In the genomic region with DNA sequence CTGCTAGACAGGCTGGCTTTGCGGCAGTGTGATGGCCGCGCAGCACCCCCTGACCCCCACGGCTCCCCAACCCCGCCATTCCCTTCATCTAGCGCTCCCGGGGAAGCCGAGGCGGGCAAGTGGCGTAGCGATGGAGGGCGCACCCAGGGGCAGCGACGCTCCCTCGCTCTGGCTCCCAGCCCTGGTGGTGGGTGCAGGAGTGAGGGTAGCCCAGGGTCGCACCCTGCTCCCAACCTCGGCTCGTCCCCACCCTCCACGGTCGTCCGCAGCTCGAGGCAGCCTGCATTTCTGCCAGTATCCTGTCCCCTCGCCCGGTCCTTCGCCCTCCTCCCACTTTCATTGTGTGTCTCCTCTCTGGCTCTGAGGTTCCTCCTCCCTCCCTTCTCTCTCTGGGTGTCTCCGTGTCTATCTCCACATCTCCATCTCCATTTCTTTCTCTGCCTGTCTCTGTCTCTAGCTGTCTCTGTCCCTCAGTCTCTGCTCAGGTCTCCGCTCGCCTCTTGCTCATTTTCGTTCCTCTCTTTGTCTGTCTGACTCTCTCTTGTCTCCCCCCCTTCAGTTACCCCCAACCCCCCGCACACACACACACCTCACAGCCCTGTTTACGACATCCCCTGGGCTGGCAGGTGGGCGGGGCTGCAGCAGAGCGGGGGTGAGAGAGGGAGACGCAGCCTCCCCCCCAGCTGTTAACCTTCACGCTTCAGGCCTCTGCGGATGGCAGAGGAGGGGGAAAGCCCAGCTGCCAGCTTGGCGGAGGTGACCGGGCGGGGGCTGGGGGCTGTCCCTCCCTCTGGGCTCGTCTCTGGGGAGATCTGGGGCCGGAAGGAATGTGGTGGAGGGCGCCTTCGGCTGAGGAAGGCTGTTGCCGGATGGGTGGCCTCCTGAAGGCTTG, we compare ENCODE assay signal across 8 cellular contexts. TPM values are rescaled to one million over a fixed set of nuclear protein-coding genes. Genes with fewer than 3 reads are reported as not detected.
DNase-seq lines count a peak whose midpoint lies in the region; ATAC-seq and TF ChIP-seq lines count a peak whose summit lies in the region.

No MANE protein-coding gene starts in this region.

- H3K4me1 Mint-ChIP-seq in CD14-positive monocyte, result peaks cover 29% of the 10 kb centered on the region

- peaks cover 74 to 81% (median 76%) of the 10 kb centered on the region in 3 donors for H3K27me3 Mint-ChIP-seq in CD14-positive monocyte (ENCODE audit: low read depth in 3 of 3)

- no peaks in the 10 kb centered on the region for H3K27me3 ChIP-seq in KMS-11 (ENCODE audit: insufficient read depth, low read depth)
- H3K27me3 ChIP-seq in neuron (ENCODE audit: insufficient read depth, low read length), result peaks cover 35% of the 10 kb centered on the region
- no peaks in the 10 kb centered on the region for H3K27me3 ChIP-seq in testis

- peak overlapping the region; percentile 61 for H3K9ac ChIP-seq in KMS-11

- intact Hi-C loops in CD14-positive monocyte (cut with micrococcal nuclease), result loop anchor here in 1 of 2 donors (5.0 kb wide), 1 partner anchor 55 kb away; no protein-coding TSS in a partner anchor
- intact Hi-C loops in testis (cut with DNase I; ENCODE audit: low total_unique reads), result no loop called here

- no peaks in the 10 kb centered on the region for H3K36me3 ChIP-seq in KMS-11 (ENCODE audit: insufficient read depth)
- no peaks in the 10 kb centered on the region for H3K36me3 ChIP-seq in neuron (ENCODE audit: insufficient read depth, low read length)
- no peaks in the 10 kb centered on the region for H3K36me3 ChIP-seq in testis (ENCODE audit: low read depth, missing control alignments)

- no peaks in the 10 kb centered on the region for H4K20me1 ChIP-seq in KMS-11 (ENCODE audit: insufficient read depth)

- TF ChIP-seq CTCF in CD14-positive monocyte (IDR thresholded peaks at IDR 0.05), result no peak
- no peak for TF ChIP-seq CTCF in KMS-11 (conservative IDR thresholded peaks at IDR 0.05; ENCODE audit: low read depth, low read length)
- no peak for TF ChIP-seq CTCF in epithelial cell of esophagus (IDR thresholded peaks at IDR 0.05; ENCODE audit: insufficient read depth, low read depth, low read length, missing control alignments)
- no peak for TF ChIP-seq CTCF in testis (IDR thresholded peaks at IDR 0.05)

- H3K9me3 ChIP-seq in neuron (ENCODE audit: low read length) (no peaks in the 10 kb centered on the region), testis (no peaks in the 10 kb centered on the region)

- H3K79me2 ChIP-seq in KMS-11 (ENCODE audit: insufficient read depth, low read depth), result no peaks in the 10 kb centered on the region

- ATAC-seq in GM19397 (IDR thresholded peaks at IDR 0.05; ENCODE audit: unreplicated experiment) (peak; percentile 41), GM18858 (IDR thresholded peaks at IDR 0.05; ENCODE audit: unreplicated experiment) (no peak)

- peaks cover 7 to 11% of the 10 kb centered on the region in 2 donors for H3K36me3 Mint-ChIP-seq in CD14-positive monocyte

- peak overlapping the region in 5 of 7 donors; percentile 2 to 79 (median 55) for H3K27ac Mint-ChIP-seq in CD14-positive monocyte

- 0 to 2% methylated on average over 21 to 33 of the region's 44 CpGs for WGBS in testis, 2 donors

- H3K27ac ChIP-seq in KMS-11 (peak overlapping the region; percentile 96), testis (peak overlapping the region in 1 of 2 donors; percentile 11)

- peaks cover 0 to 26% (median 16%) of the 10 kb centered on the region in 7 donors for H3K9me3 Mint-ChIP-seq in CD14-positive monocyte

- H3K4me3 ChIP-seq in KMS-11 (IDR thresholded peaks at IDR 0.05; ENCODE audit: insufficient read depth, low read depth, low read length) (no peak overlapping the region), epithelial cell of esophagus (ENCODE audit: low read length) (peak overlapping the region; percentile 19), neuron (ENCODE audit: low read length) (peak overlapping the region; percentile 43), testis (peak overlapping the region; percentile 19 to 51)

- H3K4me2 ChIP-seq in KMS-11, result peak overlapping the region; percentile 95

- peak overlapping the region; percentile 74 for H2AFZ ChIP-seq in KMS-11 (ENCODE audit: low read depth)
- peak overlapping the region; percentile 62 for H2AFZ ChIP-seq in neuron (ENCODE audit: low read depth, low read length)

- H3K4me3 Mint-ChIP-seq in CD14-positive monocyte, result peak overlapping the region; percentile 64 to 97

- no peak for DNase-seq in CD14-positive monocyte (ENCODE audit: low spot score)
- DNase-seq in activated CD8-positive, alpha-beta memory T cell treated with anti-CD3 and anti-CD28 coated beads for 4 hours (ENCODE audit: low read depth in 2 of 2), result peak; percentile 82 to 86
- DNase-seq in epithelial cell of esophagus (ENCODE audit: low read depth), result no peak
- DNase-seq in testis, result no peak

- H3K4me1 ChIP-seq in KMS-11 (ENCODE audit: low read depth, poor library complexity, severe bottlenecking) (peaks cover 42% of the 10 kb centered on the region), neuron (ENCODE audit: insufficient read depth, low read length) (peaks cover 37% of the 10 kb centered on the region), testis (peaks cover 25% of the 10 kb centered on the region)

- TF ChIP-seq POLR2A in testis (IDR thresholded peaks at IDR 0.05), result no peak

RNA-seq across cellular contexts. Expression of gene PSD2, which starts 48.7 kb away (rescaled TPM):
- polyA plus RNA-seq in CD14-positive monocyte (not detected), testis (ENCODE audit: insufficient read depth, low read depth, low replicate concordance) (1.6 TPM)
- total RNA-seq in testis, result 1 to 10 TPM; 1.9 to 2.0 TPM

Comparison
In these comparisons a context has a peak if more than half of its experiments do, and no peak if none do; other contexts are left out.
1. DNase-seq: peak in activated CD8-positive, alpha-beta memory T cell treated with anti-CD3 and anti-CD28 coated beads for 4 hours (2 of 2); none in CD14-positive monocyte (single experiment), epithelial cell of esophagus (single experiment) and testis (single experiment).